ENCODE assay signal across 2 cellular contexts in genomic region chr18:79935925-79936324, GRCh38.
TF ChIP-seq lines count a peak whose summit lies in the region.

No MANE protein-coding gene starts in this region.

TF ChIP-seq in HepG2, 621 proteins besides CTCF, POLR2A, EP300 and RAD21 (continues in another document):
- TF ChIP-seq NFRKB (IDR thresholded peaks at IDR 0.05) (no peak), IKZF4 (CRISPR knock-in tag; IDR thresholded peaks at IDR 0.05; ENCODE audit: borderline replicate concordance, low read depth, not compliant biosample characterization) (no peak), ZNF644 (CRISPR knock-in tag; IDR thresholded peaks at IDR 0.05; ENCODE audit: low read depth) (0 out of 2 replicates have a peak, but pooled peaks have one; percentile 13), ZNF850 (CRISPR knock-in tag; conservative IDR thresholded peaks at IDR 0.05) (no peak), BRCA1 (CRISPR knock-in tag; IDR thresholded peaks at IDR 0.05) (no peak), KAT7 (CRISPR knock-in tag; IDR thresholded peaks at IDR 0.05; ENCODE audit: borderline replicate concordance) (no peak), MXD1 (CRISPR knock-in tag; IDR thresholded peaks at IDR 0.05) (no peak), HNF4A (CRISPR knock-in tag; IDR thresholded peaks at IDR 0.05) (peak; percentile 55; the same call in 1 of the 2 replicates), HINFP (CRISPR knock-in tag; IDR thresholded peaks at IDR 0.05; ENCODE audit: low read depth) (no peak), ZNF318 (CRISPR knock-in tag; IDR thresholded peaks at IDR 0.05) (no peak), KLF12 (CRISPR knock-in tag; IDR thresholded peaks at IDR 0.05; ENCODE audit: borderline replicate concordance) (no peak), ARNT2 (CRISPR knock-in tag; IDR thresholded peaks at IDR 0.05; ENCODE audit: low read depth) (no peak), SMAD9 (CRISPR knock-in tag; IDR thresholded peaks at IDR 0.05) (no peak), PITX1 (CRISPR knock-in tag; IDR thresholded peaks at IDR 0.05) (no peak), MTF2 (CRISPR knock-in tag; IDR thresholded peaks at IDR 0.05; ENCODE audit: borderline replicate concordance) (no peak), ETV5 (CRISPR knock-in tag; IDR thresholded peaks at IDR 0.05; ENCODE audit: borderline replicate concordance) (no peak)

TF ChIP-seq in HEK293T, 16 proteins besides CTCF, POLR2A, EP300 and RAD21:
- no peak for TF ChIP-seq NFRKB (IDR thresholded peaks at IDR 0.05)
- TF ChIP-seq SUZ12 (IDR thresholded peaks at IDR 0.05): no peak
- TF ChIP-seq CTBP1 (IDR thresholded peaks at IDR 0.05; ENCODE audit: borderline replicate concordance): no peak
- no peak for TF ChIP-seq FOXA1 (IDR thresholded peaks at IDR 0.05)
- TF ChIP-seq HDGF (IDR thresholded peaks at IDR 0.05; ENCODE audit: borderline replicate concordance): no peak
- no peak for TF ChIP-seq BHLHE40 (IDR thresholded peaks at IDR 0.05; ENCODE audit: borderline replicate concordance)
- TF ChIP-seq ZNF384 (IDR thresholded peaks at IDR 0.05): no peak
- no peak for TF ChIP-seq FOXM1 (IDR thresholded peaks at IDR 0.05; ENCODE audit: borderline replicate concordance)
- TF ChIP-seq ARNT (IDR thresholded peaks at IDR 0.05): no peak
- no peak for TF ChIP-seq ELF4 (IDR thresholded peaks at IDR 0.05)
- no peak for TF ChIP-seq SP1 (IDR thresholded peaks at IDR 0.05)
- TF ChIP-seq PKNOX1 (IDR thresholded peaks at IDR 0.05): no peak
- no peak for TF ChIP-seq L3MBTL2 (conservative IDR thresholded peaks at IDR 0.05)
